In genomic region chr1:235932090-235932510, GRCh38 we compare ENCODE assay signal across 12 cellular contexts.
A peak's percentile ranks its signal among the peaks of the same experiment; 100 is the strongest.
DNase-seq lines count a peak whose midpoint lies in the region; ATAC-seq, FAIRE-seq and TF ChIP-seq lines count a peak whose summit lies in the region.
"Had no signal": no experiment of that assay in that cellular context is flagged by ENCODE, and none has a peak within 500 bp of the region (broad histone marks: within the 10 kb centered on the region; RNA-seq: fewer than 3 reads in every experiment).

No MANE protein-coding gene starts in this region.

- H3K27me3 ChIP-seq in liver (ENCODE audit: control insufficient read depth in 4 of 4, insufficient read depth in 4 of 4, low read length in 3 of 4) (no peaks in the 10 kb centered on the region), HepG2 (ENCODE audit: control insufficient read depth in 1 of 2, insufficient read depth in 2 of 2, low read length in 2 of 2) (peaks cover 1 to 8% of the 10 kb centered on the region in 2 experiments; a peak in 2 of 5 replicates)
- H3K27me3 ChIP-seq: right atrium auricular region had no signal

- no peak for FAIRE-seq in HepG2 (lab: Jason Lieb, UNC)

- H3K27ac ChIP-seq in liver (ENCODE audit: low read depth in 1 of 2, low read length in 2 of 2) (peak overlapping the region; percentile 10 to 62), HepG2 (ENCODE audit: extremely low read length, insufficient read depth, low read length) (no peak overlapping the region)
- H3K27ac ChIP-seq: right atrium auricular region had no signal

- in situ Hi-C loops in HepG2 (cut with HindIII; ENCODE audit: extremely low pct_ligation_motif_present, low pct_unique_long_range_greater_than_20kb): no loop called here

- TF ChIP-seq EP300 in HepG2 (IDR thresholded peaks at IDR 0.05; ENCODE audit: low read depth in 2 of 2, low read length in 2 of 2): no peak
- no peak for TF ChIP-seq EP300 in HepG2 (CRISPR knock-in tag; IDR thresholded peaks at IDR 0.05; ENCODE audit: borderline replicate concordance)

- H3K9me3 Mint-ChIP-seq in activated CD4-positive, alpha-beta memory T cell treated with anti-CD3 and anti-CD28 coated beads for 36 hours: no peaks in the 10 kb centered on the region
- H3K9me3 Mint-ChIP-seq: activated T-cell treated with anti-CD3 and anti-CD28 coated beads, Interleukin-2, amount 50 U/mL, for 4 hours had no signal

- TF ChIP-seq CTCF in liver (IDR thresholded peaks at IDR 0.05; ENCODE audit: low read depth, low read length, missing input control) (no peak), HepG2 (CRISPR knock-in tag; IDR thresholded peaks at IDR 0.05) (no peak), epithelial cell of esophagus (IDR thresholded peaks at IDR 0.05; ENCODE audit: insufficient read depth, low read depth, low read length, missing control alignments) (peak; percentile 3)

- intact Hi-C loops in HepG2 (cut with micrococcal nuclease; ENCODE audit: unreplicated experiment): no loop called here
- intact Hi-C loops in activated CD4-positive, alpha-beta memory T cell treated with anti-CD3 and anti-CD28 coated beads for 36 hours (cut with micrococcal nuclease): no loop called here

- H3K4me2 ChIP-seq in HepG2 (ENCODE audit: low read depth, low read length): no peak overlapping the region

- CTCF ChIA-PET in HepG2 (lab: Yijun Ruan, JAX; ENCODE audit: low intra/inter-chr PET ratio, low total read pairs): no interaction called here
- CTCF ChIA-PET in activated CD4-positive, alpha-beta memory T cell treated with anti-CD3 and anti-CD28 coated beads for 36 hours (lab: Charles Lee): interaction anchor here (1.2 kb wide), 1 partner anchor 40 kb away, joined by 6 read pairs; no protein-coding TSS in a partner anchor

- H3K9me3 ChIP-seq in liver (ENCODE audit: control insufficient read depth in 4 of 4, low read length in 3 of 4) (no peaks in the 10 kb centered on the region), HepG2 (ENCODE audit: low read length) (no peaks in the 10 kb centered on the region)
- H3K9me3 ChIP-seq: right atrium auricular region had no signal

- POLR2A ChIA-PET in HepG2 (lab: Yijun Ruan, JAX): no interaction called here
- POLR2A ChIA-PET in activated CD4-positive, alpha-beta memory T cell treated with anti-CD3 and anti-CD28 coated beads for 36 hours (lab: Charles Lee): interaction anchor here (0.7 kb wide), 1 partner anchor 135 kb away, joined by 3 read pairs; no protein-coding TSS in a partner anchor

- H3K36me3 ChIP-seq in liver (ENCODE audit: control insufficient read depth in 4 of 4, insufficient read depth in 3 of 4, low read depth in 1 of 4, low read length in 3 of 4): no peaks in the 10 kb centered on the region
- H3K36me3 ChIP-seq in HepG2 (replicated peaks in 1 of 2; ENCODE audit: control insufficient read depth in 1 of 2, insufficient read depth in 2 of 2, low read length in 2 of 2): no peaks in the 10 kb centered on the region
- H3K36me3 ChIP-seq: right atrium auricular region had no signal

- TF ChIP-seq RAD21 in liver (IDR thresholded peaks at IDR 0.05) (peak; percentile 40 to 58), HepG2 (CRISPR knock-in tag; IDR thresholded peaks at IDR 0.05) (no peak)

- no peaks in the 10 kb centered on the region for H3K36me3 Mint-ChIP-seq in activated CD4-positive, alpha-beta memory T cell treated with anti-CD3 and anti-CD28 coated beads for 36 hours

- no peak for ATAC-seq in HepG2
- ATAC-seq in GM19397 (IDR thresholded peaks at IDR 0.05; ENCODE audit: unreplicated experiment): no peak
- ATAC-seq: activated T-cell treated with anti-CD3 and anti-CD28 coated beads, Interleukin-2, amount 50 U/mL, for 4 hours had no signal

- no peak for TF ChIP-seq POLR2A in HepG2 (IDR thresholded peaks at IDR 0.05; ENCODE audit: insufficient read depth in 1 of 2, low read depth in 2 of 2, low read length in 2 of 2)

- H3K9ac ChIP-seq in liver (ENCODE audit: low read depth in 1 of 2, low read length in 2 of 2): no peak overlapping the region
- H3K9ac ChIP-seq in HepG2 (ENCODE audit: insufficient read depth, low read depth, low read length): no peak overlapping the region

- no peak overlapping the region for H3K4me3 Mint-ChIP-seq in activated CD4-positive, alpha-beta memory T cell treated with anti-CD3 and anti-CD28 coated beads for 36 hours
- H3K4me3 Mint-ChIP-seq: activated T-cell treated with anti-CD3 and anti-CD28 coated beads, Interleukin-2, amount 50 U/mL, for 4 hours had no signal

- H3K4me3 ChIP-seq in liver (ENCODE audit: low read depth in 1 of 3, low read length in 3 of 3) (no peak overlapping the region), HepG2 (replicated peaks in 1 of 3; ENCODE audit: insufficient read depth in 1 of 3, low read depth in 2 of 3, low read length in 3 of 3) (no peak overlapping the region), epithelial cell of esophagus (ENCODE audit: low read length) (no peak overlapping the region)
- H3K4me3 ChIP-seq: right atrium auricular region had no signal

- 26% methylated on average over 8 of the region's 8 CpGs for WGBS in liver
- 8% methylated on average over 8 of the region's 8 CpGs for WGBS in HepG2 (ENCODE audit: low lambda C conversion rate)

- H2AFZ ChIP-seq in HepG2 (ENCODE audit: low read length): no peak overlapping the region

- no peaks in the 10 kb centered on the region for H3K27me3 Mint-ChIP-seq in activated CD4-positive, alpha-beta memory T cell treated with anti-CD3 and anti-CD28 coated beads for 36 hours

- H3K27ac Mint-ChIP-seq in activated CD4-positive, alpha-beta memory T cell treated with anti-CD3 and anti-CD28 coated beads for 36 hours: no peak overlapping the region

- no peaks in the 10 kb centered on the region for H4K20me1 ChIP-seq in HepG2 (ENCODE audit: insufficient read depth, low read length)

- BruUV-seq in HepG2 (replicated peaks; lab: Mats Ljungman, UMichigan): no TSS peak

- peaks cover 8% of the 10 kb centered on the region for H3K4me1 Mint-ChIP-seq in activated CD4-positive, alpha-beta memory T cell treated with anti-CD3 and anti-CD28 coated beads for 36 hours (ENCODE audit: low read depth)

- H3K79me2 ChIP-seq in HepG2 (ENCODE audit: insufficient read depth, low read length): no peaks in the 10 kb centered on the region

- peaks cover 17 to 51% (median 43%) of the 10 kb centered on the region in 4 donors for H3K4me1 ChIP-seq in liver (ENCODE audit: control insufficient read depth in 4 of 4, insufficient read depth in 4 of 4, low read length in 3 of 4)
- no peaks in the 10 kb centered on the region for H3K4me1 ChIP-seq in HepG2 (ENCODE audit: insufficient read depth, low read length)
- H3K4me1 ChIP-seq: right atrium auricular region had no signal

- DNase-seq in HepG2 (ENCODE audit: low spot score) (no peak), NOMO-1 treated with DMSO at 0.1 percent for 48 hours (lab: John Stamatoyannopoulos, UW; ENCODE audit: unreplicated experiment) (peak; percentile 42), epithelial cell of esophagus (ENCODE audit: low read depth) (peak; percentile 51), SW 1271 (lab: John Stamatoyannopoulos, UW) (no peak), GDM1 (lab: John Stamatoyannopoulos, UW) (no peak)
- no peak for DNase-seq in activated CD4-positive, alpha-beta memory T cell treated with anti-CD3 and anti-CD28 coated beads for 36 hours
- DNase-seq: ACHN; activated T-cell treated with anti-CD3 and anti-CD28 coated beads, Interleukin-2, amount 50 U/mL, for 4 hours; NCI-H2081 treated with DMSO at 0.1 percent for 48 hours had no signal

TF ChIP-seq in liver, 16 proteins besides CTCF, POLR2A, EP300 and RAD21 (continues in another document):
- TF ChIP-seq RXRA (IDR thresholded peaks at IDR 0.05): peak; percentile 80 to 93
- TF ChIP-seq SP1 (IDR thresholded peaks at IDR 0.05): peak; percentile 74
- no peak for TF ChIP-seq GABPA (IDR thresholded peaks at IDR 0.05 in 1 of 2, conservative IDR thresholded peaks at IDR 0.05 in 1 of 2)
- peak; percentile 27 for TF ChIP-seq FOXA1 (IDR thresholded peaks at IDR 0.05)
- TF ChIP-seq FOXA2 (IDR thresholded peaks at IDR 0.05): peak; percentile 55

TF ChIP-seq in HepG2, 621 proteins besides CTCF, POLR2A, EP300 and RAD21 (continues in another document):
- TF ChIP-seq TBX2 (CRISPR knock-in tag; IDR thresholded peaks at IDR 0.05; ENCODE audit: borderline replicate concordance) (no peak), ZNF550 (CRISPR knock-in tag; IDR thresholded peaks at IDR 0.05; ENCODE audit: borderline replicate concordance) (no peak), ZNF776 (CRISPR knock-in tag; IDR thresholded peaks at IDR 0.05) (no peak), NFATC3 (CRISPR knock-in tag; IDR thresholded peaks at IDR 0.05) (no peak), HCFC1 (IDR thresholded peaks at IDR 0.05; ENCODE audit: low read depth, low read length) (no peak), ZMAT3 (CRISPR knock-in tag; conservative IDR thresholded peaks at IDR 0.05) (no peak), ZNF674 (CRISPR knock-in tag; IDR thresholded peaks at IDR 0.05; ENCODE audit: low read depth) (no peak), MIXL1 (CRISPR knock-in tag; IDR thresholded peaks at IDR 0.05) (no peak), ARNT2 (CRISPR knock-in tag; IDR thresholded peaks at IDR 0.05; ENCODE audit: low read depth) (no peak), SATB2 (CRISPR knock-in tag; IDR thresholded peaks at IDR 0.05) (no peak), ZEB1 (IDR thresholded peaks at IDR 0.05; ENCODE audit: insufficient replicate concordance, low read depth) (no peak), TAF1 (CRISPR knock-in tag; IDR thresholded peaks at IDR 0.05) (no peak)

Comparison
In these comparisons a context has a peak if more than half of its experiments do, and no peak if none do; other contexts are left out.
1. DNase-seq: peak in NOMO-1 treated with DMSO at 0.1 percent for 48 hours (single experiment) and epithelial cell of esophagus (single experiment); none in HepG2 (single experiment), SW 1271 (0 of 2), activated CD4-positive, alpha-beta memory T cell treated with anti-CD3 and anti-CD28 coated beads for 36 hours (single experiment) and GDM1 (single experiment).